10 cellular contexts compared by ENCODE assay signal in genomic region chr1:39701092-39701460, GRCh38. TPM values are rescaled to one million over a fixed set of nuclear protein-coding genes. Genes with fewer than 3 reads are reported as not detected.
DNase-seq lines count a peak whose midpoint lies in the region; ATAC-seq and TF ChIP-seq lines count a peak whose summit lies in the region.
"Had no signal": no experiment of that assay in that cellular context is flagged by ENCODE, and none has a peak within 500 bp of the region (broad histone marks: within the 10 kb centered on the region; RNA-seq: fewer than 3 reads in every experiment).

No MANE protein-coding gene starts in this region.

- no peak overlapping the region for H4K5ac ChIP-seq in H9 (ENCODE audit: insufficient read length, low read depth, low read length)

- H3K36me3 ChIP-seq in BE2C, result no peaks in the 10 kb centered on the region
- H3K36me3 ChIP-seq: SJSA1 had no signal

- H4K20me1 ChIP-seq in H9 (ENCODE audit: control insufficient read depth, insufficient read depth, insufficient read length), result no peaks in the 10 kb centered on the region

- no peak overlapping the region for H3K23ac ChIP-seq in H9 (ENCODE audit: insufficient read length, low read depth, low read length)

- no peak overlapping the region for H3T11ph ChIP-seq in H9 (ENCODE audit: low read length)

- CTCF ChIA-PET in WTC11 (lab: Charles Lee), result interaction anchor here (0.6 to 3.4 kb wide), 33 partner anchors 9 to 331 kb away, joined by 3 to 62 read pairs (median 5); partner anchors contain the start of genes BMP8B, HEYL, HPCAL4 and NT5C1A

- H3K9me3 Mint-ChIP-seq in H9 (no peaks in the 10 kb centered on the region; a peak in 1 of 5 replicates), WTC11 (no peaks in the 10 kb centered on the region)

- H3K27ac Mint-ChIP-seq in H9, result peak overlapping the region in 1 of 3 experiments; percentile 96; a peak in 3 of 7 replicates
- no peak overlapping the region for H3K27ac Mint-ChIP-seq in WTC11

- H3K4me3 ChIP-seq in right cardiac atrium (ENCODE audit: low read length) (no peak overlapping the region), BE2C (ENCODE audit: low read depth, low read length) (no peak overlapping the region)
- H3K4me3 ChIP-seq: SJSA1 had no signal

- H3K4ac ChIP-seq in H9 (ENCODE audit: low read depth, low read length), result no peak overlapping the region

- peak overlapping the region; percentile 48 for H3K4me2 ChIP-seq in H9 (ENCODE audit: insufficient read depth, insufficient read length, low read length)

- peak overlapping the region; percentile 55 for H3K18ac ChIP-seq in H9 (ENCODE audit: insufficient read length, low read depth, low read length)

- intact Hi-C loops in right cardiac atrium (cut with DNase I) (no loop called here), sciatic nerve (cut with DNase I) (loop anchor here (5.0 kb wide), 1 partner anchor 1514 kb away; no protein-coding TSS in a partner anchor)

- H2AFZ ChIP-seq in H9 (ENCODE audit: low read length), result no peak overlapping the region

- H3K36me3 Mint-ChIP-seq in H9 (ENCODE audit: insufficient read depth in 1 of 3, low read depth in 3 of 3), result no peaks in the 10 kb centered on the region
- H3K36me3 Mint-ChIP-seq in WTC11, result no peaks in the 10 kb centered on the region

- H3K4me1 ChIP-seq in H9 (ENCODE audit: insufficient read depth, low read length), result peaks cover 8% of the 10 kb centered on the region; the same call in 1 of the 2 replicates
- H3K4me1 ChIP-seq in right cardiac atrium (ENCODE audit: control insufficient read depth, insufficient read depth, low read length), result peaks cover 12% of the 10 kb centered on the region
- H3K4me1 ChIP-seq in BE2C, result no peaks in the 10 kb centered on the region; the same call in 1 of the 2 replicates
- H3K4me1 ChIP-seq: SJSA1 had no signal

- no peak overlapping the region for H3K27ac ChIP-seq in H9 (ENCODE audit: insufficient read length, low read depth, low read length)
- peak overlapping the region; percentile 60 for H3K27ac ChIP-seq in right cardiac atrium (ENCODE audit: low read length)
- H3K27ac ChIP-seq: SJSA1 had no signal

- H2BK15ac ChIP-seq in H9 (ENCODE audit: low read depth, low read length), result no peak overlapping the region

- no peak overlapping the region for H2AK5ac ChIP-seq in H9 (ENCODE audit: insufficient read length, low read length)

- no peak overlapping the region for H4K8ac ChIP-seq in H9 (replicated peaks; ENCODE audit: insufficient read length, low read depth, low read length)

- H4K91ac ChIP-seq in H9 (ENCODE audit: insufficient read length, low read depth, low read length), result no peak overlapping the region

- H3K79me2 ChIP-seq in H9 (ENCODE audit: insufficient read depth, low read length), result no peaks in the 10 kb centered on the region

- DNase-seq in H9 (peak; percentile 52), WTC11 (ENCODE audit: low spot score) (peak; percentile 31), right cardiac atrium (peak; percentile 55 to 94 (median 77)), sciatic nerve (ENCODE audit: low spot score) (no peak), BE2C (no peak), NCI-H2081 (lab: John Stamatoyannopoulos, UW) (no peak)
- DNase-seq in activated CD4-positive, alpha-beta T cell treated with anti-CD3 and anti-CD28 coated beads, Interleukin-2, amount 50 U/mL, for 48 hours, result no peak

- peak overlapping the region; percentile 23 for H3K9ac ChIP-seq in H9 (ENCODE audit: extremely low read depth, insufficient read length, low read length)

- H3K4me1 Mint-ChIP-seq in H9, result peaks cover 18 to 23% of the 10 kb centered on the region in 2 experiments
- H3K4me1 Mint-ChIP-seq in WTC11, result peaks cover 19% of the 10 kb centered on the region

- no CpG with 5 or more reads among the region's 12 CpGs for WGBS in H9 (ENCODE audit: extremely low coverage, insufficient read length, low lambda C conversion rate)
- 12% methylated on average over 12 of the region's 12 CpGs for WGBS in right cardiac atrium

- POLR2A ChIA-PET in WTC11 (lab: Charles Lee), result interaction anchor here (0.8 to 1.3 kb wide), 5 partner anchors 10 to 95 kb away, joined by 3 to 9 read pairs (median 3); partner anchors contain the start of gene HPCAL4

- no peak overlapping the region for H2BK20ac ChIP-seq in H9 (ENCODE audit: low read depth, low read length, poor library complexity, severe bottlenecking)

- H3K79me1 ChIP-seq in H9 (ENCODE audit: insufficient read depth, low read depth, low read length, poor library complexity, severe bottlenecking), result no peaks in the 10 kb centered on the region

- no peak overlapping the region for H3K56ac ChIP-seq in H9 (ENCODE audit: insufficient read length, low read depth, low read length)

- H3K27me3 Mint-ChIP-seq in H9 (ENCODE audit: low read depth) (peaks cover 98% of the 10 kb centered on the region), WTC11 (ENCODE audit: low read depth) (peaks cover 100% of the 10 kb centered on the region)

- peak; percentile 12 for ATAC-seq in WTC11
- ATAC-seq in right cardiac atrium, result peak; percentile 78 to 89
- peak; percentile 57 for ATAC-seq in sciatic nerve
- no peak for ATAC-seq in GM21529 (IDR thresholded peaks at IDR 0.05; ENCODE audit: unreplicated experiment)

- no peak overlapping the region for H2BK12ac ChIP-seq in H9 (ENCODE audit: insufficient read length, low read depth, low read length)

- H3K27me3 ChIP-seq in H9 (ENCODE audit: insufficient read depth, low read length) (peaks cover 48% of the 10 kb centered on the region; the same call in 1 of the 2 replicates), right cardiac atrium (ENCODE audit: control insufficient read depth, insufficient read depth) (no peaks in the 10 kb centered on the region), BE2C (no peaks in the 10 kb centered on the region)

- H3K9me3 ChIP-seq in H9 (ENCODE audit: control insufficient read depth, low read depth, low read length) (no peaks in the 10 kb centered on the region), right cardiac atrium (ENCODE audit: control insufficient read depth, low read length) (no peaks in the 10 kb centered on the region), BE2C (no peaks in the 10 kb centered on the region)
- H3K9me3 ChIP-seq: SJSA1 had no signal

- H2BK120ac ChIP-seq in H9 (ENCODE audit: low read depth, low read length, poor library complexity, severe bottlenecking), result no peak overlapping the region

- no peak for TF ChIP-seq CTCF in H9 (conservative IDR thresholded peaks at IDR 0.05)
- no peak for TF ChIP-seq CTCF in WTC11 (IDR thresholded peaks at IDR 0.05)
- TF ChIP-seq CTCF in BE2C (IDR thresholded peaks at IDR 0.05; ENCODE audit: low read depth, low read length), result no peak

- H3K23me2 ChIP-seq in H9 (ENCODE audit: insufficient read length, low read depth, low read length, poor library complexity, severe bottlenecking), result no peaks in the 10 kb centered on the region

- peak overlapping the region; percentile 39 to 76 for H3K4me3 Mint-ChIP-seq in H9
- H3K4me3 Mint-ChIP-seq in WTC11, result peak overlapping the region; percentile 50

- H2BK5ac ChIP-seq in H9 (ENCODE audit: insufficient read length, low read length), result no peak overlapping the region

- peak overlapping the region; percentile 40; the same call in 1 of the 2 replicates for H3K14ac ChIP-seq in H9 (ENCODE audit: insufficient read depth, low read length)

TF ChIP-seq in WTC11, 78 proteins besides CTCF, POLR2A, EP300 and RAD21 (continues in another document):
- TF ChIP-seq ZNF281 (CRISPR knock-in tag; IDR thresholded peaks at IDR 0.05), result no peak
- TF ChIP-seq ZBTB43 (CRISPR knock-in tag; IDR thresholded peaks at IDR 0.05), result no peak
- no peak for TF ChIP-seq NFE2L1 (CRISPR knock-in tag; IDR thresholded peaks at IDR 0.05)
- TF ChIP-seq SMAD4 (CRISPR knock-in tag; IDR thresholded peaks at IDR 0.05), result no peak
- TF ChIP-seq ZNF423 (CRISPR knock-in tag; IDR thresholded peaks at IDR 0.05), result no peak

RNA-seq across cellular contexts. Expression of gene HPCAL4, which starts 9.8 kb away (rescaled TPM):
- total RNA-seq in H9 (2021), result 0.15 TPM in 2 replicates
- 0.50 to 0.80 TPM (median 0.60 TPM) in 3 replicates for total RNA-seq in WTC11 (2021)
- 1 to 10 TPM in 3 of 4 donors, under 1 TPM in 1; 0.89 to 5.2 (median 4.1) TPM for total RNA-seq in right cardiac atrium
- 2.8 TPM for polyA plus RNA-seq in right cardiac atrium
- total RNA-seq in sciatic nerve, result not detected
- 2.5 TPM for polyA plus RNA-seq in BE2C (2012; ENCODE audit: insufficient read depth, insufficient read length, low read depth)
- total RNA-seq: mesenteric fat pad had no signal

RNA-seq across cellular contexts. Expression of gene NT5C1A, which starts 29.2 kb away (rescaled TPM):
- total RNA-seq in H9 (2021) (not detected in 2 replicates), WTC11 (2021) (not detected in 3 replicates), right cardiac atrium (10 to 100 TPM; 18.2 to 44.8 (median 41.3) TPM), sciatic nerve (1.4 TPM)
- polyA plus RNA-seq in right cardiac atrium, result 5.7 TPM
- 4.8 TPM for polyA plus RNA-seq in BE2C (2012; ENCODE audit: insufficient read depth, insufficient read length, low read depth)
- total RNA-seq: SJSA1 had no signal

RNA-seq across cellular contexts. Expression of gene PPIE, which starts 37.6 kb away (rescaled TPM):
- total RNA-seq in H9 (2021), result 36.3 and 38.8 TPM in 2 replicates
- 42.5 to 50.7 TPM (median 48.9 TPM) in 3 replicates for total RNA-seq in WTC11 (2021)
- 10 to 100 TPM; 30.8 to 34.9 (median 34.1) TPM for total RNA-seq in right cardiac atrium
- polyA plus RNA-seq in right cardiac atrium, result 37.6 TPM
- total RNA-seq in sciatic nerve, result 41.5 TPM
- 98.5 TPM for polyA plus RNA-seq in BE2C (2012; ENCODE audit: insufficient read depth, insufficient read length, low read depth)

Comparison
In these comparisons a context has a peak if more than half of its experiments do, and no peak if none do; other contexts are left out.
1. DNase-seq: peak in H9 (single experiment), WTC11 (single experiment) and right cardiac atrium (3 of 3); none in sciatic nerve (single experiment), BE2C (single experiment), NCI-H2081 (0 of 2) and activated CD4-positive, alpha-beta T cell treated with anti-CD3 and anti-CD28 coated beads, Interleukin-2, amount 50 U/mL, for 48 hours (0 of 2).